In the genomic region with DNA sequence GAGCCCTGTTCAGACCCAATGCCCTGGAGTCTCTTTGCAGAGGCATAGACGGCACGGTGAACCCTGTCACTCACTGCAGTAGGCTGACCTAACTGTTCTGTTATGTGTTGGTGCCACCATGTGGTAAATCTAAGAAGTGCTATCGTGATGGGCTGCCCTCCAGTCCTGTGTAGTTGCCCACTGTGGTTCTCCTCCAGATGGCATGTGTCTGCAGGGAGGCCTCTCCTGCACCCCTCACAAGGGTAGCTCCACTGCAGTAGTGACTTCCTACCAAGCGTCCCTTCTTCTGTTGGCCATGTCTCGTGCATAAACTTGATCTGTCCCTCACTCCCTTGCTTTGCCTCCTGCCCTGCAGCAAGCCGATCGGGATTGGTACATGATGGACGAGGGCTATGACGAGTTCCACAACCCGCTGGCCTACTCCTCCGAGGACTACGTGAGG, we compare ENCODE assay signal across 8 cellular contexts. TPM values are rescaled to one million over a fixed set of nuclear protein-coding genes. Genes with fewer than 3 reads are reported as not detected.
DNase-seq lines count a peak whose midpoint lies in the region; ATAC-seq and TF ChIP-seq lines count a peak whose summit lies in the region.

No MANE protein-coding gene starts in this region.

- peak overlapping the region in 2 of 7 donors; percentile 41 to 58 for H3K27ac Mint-ChIP-seq in CD14-positive monocyte
- no peak overlapping the region for H3K27ac Mint-ChIP-seq in activated T-helper 17 cell treated with anti-CD3 and anti-CD28 coated beads, Interleukin-2, amount 50 U/mL, for 72 hours

- H3K9ac ChIP-seq in NT2/D1 (ENCODE audit: insufficient read length, low read depth): no peak overlapping the region

- ATAC-seq in GM18870 (IDR thresholded peaks at IDR 0.05; ENCODE audit: unreplicated experiment) (peak; percentile 77), HG03439 (IDR thresholded peaks at IDR 0.05; ENCODE audit: unreplicated experiment) (peak; percentile 84), HG03108 (IDR thresholded peaks at IDR 0.05; ENCODE audit: unreplicated experiment) (no peak)
- peak; percentile 78 for ATAC-seq in activated T-helper 17 cell treated with anti-CD3 and anti-CD28 coated beads, Interleukin-2, amount 50 U/mL, for 72 hours (replicated peaks)

- H3K36me3 ChIP-seq in NT2/D1 (ENCODE audit: insufficient read depth, insufficient read length, low read length): peaks cover 88% of the 10 kb centered on the region

- H3K4me3 Mint-ChIP-seq in CD14-positive monocyte: no peak overlapping the region
- no peak overlapping the region for H3K4me3 Mint-ChIP-seq in activated T-helper 17 cell treated with anti-CD3 and anti-CD28 coated beads, Interleukin-2, amount 50 U/mL, for 72 hours

- no peaks in the 10 kb centered on the region for H3K4me1 ChIP-seq in NT2/D1 (ENCODE audit: insufficient read depth, insufficient read length)

- H3K9me3 ChIP-seq in NT2/D1 (ENCODE audit: insufficient read depth, low read length): no peaks in the 10 kb centered on the region

- H3K4me3 ChIP-seq in NT2/D1 (ENCODE audit: insufficient read length, low read depth): no peak overlapping the region

- DNase-seq in CD14-positive monocyte (ENCODE audit: low spot score) (no peak), NT2/D1 (ENCODE audit: low read depth, low spot score) (peak; percentile 47), head of caudate nucleus (peak in 36 of 42 donors; percentile 10 to 82 (median 52)), pulmonary artery endothelial cell (ENCODE audit: low read depth, low spot score) (peak; percentile 29)

- H3K36me3 Mint-ChIP-seq in CD14-positive monocyte: peaks cover 83 to 86% of the 10 kb centered on the region in 2 donors
- peaks cover 96% of the 10 kb centered on the region for H3K36me3 Mint-ChIP-seq in activated T-helper 17 cell treated with anti-CD3 and anti-CD28 coated beads, Interleukin-2, amount 50 U/mL, for 72 hours (ENCODE audit: low read depth)

- peaks cover 0 to 2% (median 0%) of the 10 kb centered on the region in 3 donors for H3K27me3 Mint-ChIP-seq in CD14-positive monocyte (ENCODE audit: low read depth in 3 of 3)
- H3K27me3 Mint-ChIP-seq in activated T-helper 17 cell treated with anti-CD3 and anti-CD28 coated beads, Interleukin-2, amount 50 U/mL, for 72 hours: no peaks in the 10 kb centered on the region

- intact Hi-C loops in CD14-positive monocyte (cut with micrococcal nuclease): loop anchor here (5.0 to 10.0 kb wide), 2 partner anchors 92 to 205 kb away; partner anchors contain the start of genes DHODH (in 1 of the 2) and IST1 (in 1 of the 2)
- intact Hi-C loops in head of caudate nucleus (cut with DNase I): loop anchor here (10.0 kb wide), 1 partner anchor 215 kb away; the partner anchor contains the start of gene ZNF821

- no peaks in the 10 kb centered on the region for H3K27me3 ChIP-seq in NT2/D1 (ENCODE audit: insufficient read depth, insufficient read length)

- H3K9me3 Mint-ChIP-seq in CD14-positive monocyte: no peaks in the 10 kb centered on the region
- H3K9me3 Mint-ChIP-seq in activated T-helper 17 cell treated with anti-CD3 and anti-CD28 coated beads, Interleukin-2, amount 50 U/mL, for 72 hours: no peaks in the 10 kb centered on the region

- TF ChIP-seq CTCF in CD14-positive monocyte (IDR thresholded peaks at IDR 0.05): peak; percentile 73

- H3K4me1 Mint-ChIP-seq in CD14-positive monocyte: peaks cover 10% of the 10 kb centered on the region
- H3K4me1 Mint-ChIP-seq in activated T-helper 17 cell treated with anti-CD3 and anti-CD28 coated beads, Interleukin-2, amount 50 U/mL, for 72 hours: peaks cover 21% of the 10 kb centered on the region

RNA-seq across cellular contexts. Expression of gene DHX38, which starts 5.8 kb away (rescaled TPM):
- polyA plus RNA-seq in CD14-positive monocyte: 10 to 100 TPM in 1 of 2 donors, 1 to 10 TPM in 1; 9.1 to 19.2 TPM
- total RNA-seq in activated T-helper 17 cell treated with anti-CD3 and anti-CD28 coated beads, Interleukin-2, amount 50 U/mL, for 72 hours: 10 to 100 TPM; 96.7 to 99.2 TPM
- 96.2 and 125 TPM in 2 replicates for total RNA-seq in pulmonary artery endothelial cell

RNA-seq across cellular contexts. Expression of gene TXNL4B, which starts 6.0 kb away (rescaled TPM):
- polyA plus RNA-seq in CD14-positive monocyte: 10 to 100 TPM in 1 of 2 donors, 1 to 10 TPM in 1; 7.0 to 10.9 TPM
- 10 to 100 TPM; 17.9 to 18.9 TPM for total RNA-seq in activated T-helper 17 cell treated with anti-CD3 and anti-CD28 coated beads, Interleukin-2, amount 50 U/mL, for 72 hours
- 4.0 and 9.1 TPM in 2 replicates for total RNA-seq in pulmonary artery endothelial cell

RNA-seq across cellular contexts. Expression of gene HPR, which starts 36.4 kb away (rescaled TPM):
- polyA plus RNA-seq in CD14-positive monocyte: not detected
- total RNA-seq in activated T-helper 17 cell treated with anti-CD3 and anti-CD28 coated beads, Interleukin-2, amount 50 U/mL, for 72 hours: not detected
- total RNA-seq in pulmonary artery endothelial cell: not detected in 2 replicates

RNA-seq across cellular contexts. Expression of gene HP, which starts 45.1 kb away (rescaled TPM):
- 10 to 100 TPM; 47.8 to 59.4 TPM for polyA plus RNA-seq in CD14-positive monocyte
- total RNA-seq in activated T-helper 17 cell treated with anti-CD3 and anti-CD28 coated beads, Interleukin-2, amount 50 U/mL, for 72 hours: not detected
- not detected in 2 replicates for total RNA-seq in pulmonary artery endothelial cell
